Comparison of ENCODE assay signal across 6 cellular contexts in the genomic region with DNA sequence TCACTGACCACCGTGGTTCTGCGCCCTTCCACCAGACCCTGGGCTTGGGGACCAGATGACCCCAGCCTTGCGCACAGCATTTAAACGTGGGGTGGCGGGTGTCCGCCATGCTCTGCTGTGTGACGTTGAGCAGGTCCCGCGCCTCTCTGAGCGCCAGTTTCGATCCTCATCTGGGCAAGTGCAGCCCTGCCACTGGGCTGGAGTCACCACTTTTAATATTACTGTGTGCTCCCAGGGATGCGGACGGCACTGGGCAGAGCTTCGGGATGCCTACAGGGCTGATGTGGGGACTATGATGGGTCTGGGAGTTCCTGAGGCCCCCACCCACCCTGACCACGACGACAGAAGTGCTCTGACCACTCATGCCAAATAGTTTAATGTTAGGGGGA. TPM values are rescaled to one million over a fixed set of nuclear protein-coding genes. Genes with fewer than 3 reads are reported as not detected.
A peak's percentile ranks its signal among the peaks of the same experiment; 100 is the strongest.
DNase-seq lines count a peak whose midpoint lies in the region; ATAC-seq and TF ChIP-seq lines count a peak whose summit lies in the region.

No MANE protein-coding gene starts in this region.

- H3K9me3 ChIP-seq in PC-9 (ENCODE audit: insufficient read depth, low read depth) (no peaks in the 10 kb centered on the region), esophagus muscularis mucosa (no peaks in the 10 kb centered on the region)

- H3F3A ChIP-seq in PC-9 (ENCODE audit: insufficient read depth, low read depth) = peaks cover 3% of the 10 kb centered on the region; the same call in 1 of the 2 replicates

- intact Hi-C loops in PC-9 (cut with micrococcal nuclease; ENCODE audit: unreplicated experiment) = loop anchor here (2.0 kb wide), 1 partner anchor 48 kb away; the partner anchor contains the start of gene GSTP1
- intact Hi-C loops in esophagus muscularis mucosa (cut with DNase I) = loop anchor here (5.0 kb wide), 1 partner anchor 176 kb away; no protein-coding TSS in a partner anchor

- H3K4me3 Mint-ChIP-seq in stimulated activated naive B cell treated with anti-CD40 and anti-IgM and Interleukin-4, amounts not matched to agents 10 μg/mL and 1 μg/mL and 100 μg/mL, for 72 hours = peak overlapping the region; percentile 82 to 86

- no peak for TF ChIP-seq POLR2A in esophagus muscularis mucosa (IDR thresholded peaks at IDR 0.05; ENCODE audit: low read depth)

- TF ChIP-seq EP300 in esophagus muscularis mucosa (IDR thresholded peaks at IDR 0.05) = no peak

- no peaks in the 10 kb centered on the region for H3K9me3 Mint-ChIP-seq in stimulated activated naive B cell treated with anti-CD40 and anti-IgM and Interleukin-4, amounts not matched to agents 10 μg/mL and 1 μg/mL and 100 μg/mL, for 72 hours

- 52% methylated on average over 15 of the region's 16 CpGs for WGBS in esophagus muscularis mucosa

- peak overlapping the region; percentile 88 for H3K27ac Mint-ChIP-seq in stimulated activated naive B cell treated with anti-CD40 and anti-IgM and Interleukin-4, amounts not matched to agents 10 μg/mL and 1 μg/mL and 100 μg/mL, for 72 hours

- no peaks in the 10 kb centered on the region for H3K9me2 ChIP-seq in PC-9 (ENCODE audit: insufficient read depth)

- peak overlapping the region; percentile 91 for H3K4me2 ChIP-seq in PC-9

- H3K27me3 ChIP-seq in PC-9 (ENCODE audit: insufficient read depth, low read depth) = no peaks in the 10 kb centered on the region
- H3K27me3 ChIP-seq in esophagus muscularis mucosa = peaks cover 0 to 8% (median 0%) of the 10 kb centered on the region in 4 donors

- DNase-seq in PC-9 (no peak), esophagus muscularis mucosa (ENCODE audit: extremely low spot score) (no peak), foreskin melanocyte (no peak)
- DNase-seq in stimulated activated naive B cell treated with anti-CD40 and anti-IgM and Interleukin-4, amounts not matched to agents 10 μg/mL and 1 μg/mL and 100 μg/mL, for 72 hours = no peak

- CTCF ChIA-PET in PC-9 (lab: Charles Lee) = interaction anchor here (0.7 to 1.0 kb wide), 2 partner anchors 60 to 227 kb away, joined by 4 to 6 read pairs; partner anchors contain the start of gene TBC1D10C

- peaks cover 0 to 3% of the 10 kb centered on the region in 2 donors for H3K27me3 Mint-ChIP-seq in stimulated activated naive B cell treated with anti-CD40 and anti-IgM and Interleukin-4, amounts not matched to agents 10 μg/mL and 1 μg/mL and 100 μg/mL, for 72 hours

- peak overlapping the region; percentile 96 for H2AFZ ChIP-seq in PC-9

- peaks cover 14 to 18% of the 10 kb centered on the region in 2 donors for H3K36me3 Mint-ChIP-seq in stimulated activated naive B cell treated with anti-CD40 and anti-IgM and Interleukin-4, amounts not matched to agents 10 μg/mL and 1 μg/mL and 100 μg/mL, for 72 hours

- ATAC-seq in stimulated activated naive B cell treated with anti-CD40 and anti-IgM and Interleukin-4, amounts not matched to agents 10 μg/mL and 1 μg/mL and 100 μg/mL, for 72 hours (replicated peaks) = no peak
- ATAC-seq in HG02885 (IDR thresholded peaks at IDR 0.05; ENCODE audit: poor library complexity, unreplicated experiment) = no peak
- ATAC-seq in GM18511 (IDR thresholded peaks at IDR 0.05; ENCODE audit: unreplicated experiment) = no peak

- H3K4me1 ChIP-seq in PC-9 (replicated peaks; ENCODE audit: insufficient read depth) = peaks cover 8% of the 10 kb centered on the region
- H3K4me1 ChIP-seq in esophagus muscularis mucosa = peaks cover 11 to 29% (median 22%) of the 10 kb centered on the region in 4 donors

- BruUV-seq in PC-9 (replicated peaks; lab: Mats Ljungman, UMichigan) = no TSS peak

- TF ChIP-seq CTCF in PC-9 (conservative IDR thresholded peaks at IDR 0.05) = peak; percentile 50; the same call in 1 of the 2 replicates
- TF ChIP-seq CTCF in esophagus muscularis mucosa (IDR thresholded peaks at IDR 0.05) = no peak

- no peaks in the 10 kb centered on the region for H3K79me2 ChIP-seq in PC-9 (ENCODE audit: low read depth)

- H3K27ac ChIP-seq in PC-9 (peak overlapping the region; percentile 50), esophagus muscularis mucosa (replicated peaks in 1 of 4) (peak overlapping the region; percentile 95 to 97 (median 96))

- H3K36me3 ChIP-seq in PC-9 (ENCODE audit: low read depth) = no peaks in the 10 kb centered on the region
- no peaks in the 10 kb centered on the region for H3K36me3 ChIP-seq in esophagus muscularis mucosa

- peak overlapping the region; percentile 87 for H3K4me3 ChIP-seq in PC-9
- H3K4me3 ChIP-seq in esophagus muscularis mucosa = peak overlapping the region; percentile 74 to 94 (median 76)

- POLR2A ChIA-PET in PC-9 (lab: Charles Lee; ENCODE audit: unreplicated experiment) = no interaction called here

- no peaks in the 10 kb centered on the region for H4K20me1 ChIP-seq in PC-9 (ENCODE audit: insufficient read depth)

- peaks cover 16 to 26% of the 10 kb centered on the region in 2 donors for H3K4me1 Mint-ChIP-seq in stimulated activated naive B cell treated with anti-CD40 and anti-IgM and Interleukin-4, amounts not matched to agents 10 μg/mL and 1 μg/mL and 100 μg/mL, for 72 hours

RNA-seq across cellular contexts. Expression of gene NUDT8, which starts 1.2 kb away (rescaled TPM):
- total RNA-seq in PC-9 (2021) (25.5 and 33.3 TPM in 2 replicates), esophagus muscularis mucosa (1 to 10 TPM; 1.9 to 4.8 (median 3.5) TPM)

RNA-seq across cellular contexts. Expression of gene TBX10, which starts 8.6 kb away (rescaled TPM):
- total RNA-seq in PC-9 (2021) (not detected in 2 replicates), esophagus muscularis mucosa (not detected)

RNA-seq across cellular contexts. Expression of gene ACY3, which starts 19.6 kb away (rescaled TPM):
- total RNA-seq in PC-9 (2021) (0.81 TPM in 1 of 2 replicates, not detected in the other), esophagus muscularis mucosa (not detected)

RNA-seq across cellular contexts. Expression of gene NDUFV1, which starts 24.2 kb away (rescaled TPM):
- 321 and 463 TPM in 2 replicates for total RNA-seq in PC-9 (2021)
- 100 to 1,000 TPM; 196 to 252 (median 212) TPM for total RNA-seq in esophagus muscularis mucosa

RNA-seq across cellular contexts. Expression of gene ALDH3B2, which starts 43.5 kb away (rescaled TPM):
- total RNA-seq in PC-9 (2021) (4.8 and 9.8 TPM in 2 replicates), esophagus muscularis mucosa (not detected)
